In the genomic region with DNA sequence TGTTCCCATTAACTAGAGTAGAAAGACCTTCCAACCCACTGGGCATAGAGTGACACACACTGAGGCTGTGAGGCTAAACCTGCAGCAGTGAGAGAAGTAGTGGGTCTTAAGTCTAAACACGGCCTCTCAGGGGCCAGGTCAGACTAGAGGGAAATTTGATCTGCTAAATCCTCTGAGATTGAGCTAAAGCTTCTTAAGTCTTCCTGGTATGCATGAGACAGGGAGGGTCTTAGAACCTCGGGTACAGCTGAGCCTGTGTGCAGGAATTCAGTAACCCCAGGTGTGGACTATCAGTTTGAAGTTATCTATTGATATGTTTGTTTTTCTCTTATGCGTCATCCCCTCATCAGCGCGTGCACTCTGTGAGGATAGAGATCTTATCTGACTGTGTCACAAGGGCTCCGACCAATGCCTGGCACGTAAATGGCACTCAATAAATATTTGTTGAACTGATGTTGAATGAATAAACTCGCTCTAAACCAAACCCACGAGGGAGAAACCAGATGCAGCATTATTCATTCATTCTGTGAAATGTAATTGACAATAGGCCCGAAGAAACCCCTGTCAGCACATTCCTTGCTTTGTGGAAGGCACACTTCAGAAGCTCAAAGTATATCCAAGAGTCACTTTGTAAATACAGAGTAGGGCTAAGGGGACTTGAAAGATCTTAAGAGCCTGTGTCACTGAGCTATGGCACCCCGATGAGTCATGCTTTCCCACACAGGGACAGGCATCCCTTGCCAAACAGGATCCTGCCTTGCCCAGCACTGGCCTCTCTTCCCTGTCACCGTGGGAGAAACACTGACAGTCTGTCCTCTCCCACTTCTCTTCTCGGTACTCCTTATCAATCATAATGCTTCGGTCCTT, we compare ENCODE assay signal across 1 cellular context.
TF ChIP-seq lines count a peak whose summit lies in the region.

No MANE protein-coding gene starts in this region.

TF ChIP-seq in HepG2, 621 proteins besides CTCF, POLR2A, EP300 and RAD21 (continued from another document and continues in another):
- 0 out of 2 replicates have a peak, but pooled peaks have one; percentile 13 for TF ChIP-seq RNF2 (conservative IDR thresholded peaks at IDR 0.05; ENCODE audit: low read depth)
- 0 out of 2 replicates have a peak, but pooled peaks have one; percentile 24 for TF ChIP-seq ZMAT3 (CRISPR knock-in tag; conservative IDR thresholded peaks at IDR 0.05)
- no peak for TF ChIP-seq ZNF124 (CRISPR knock-in tag; IDR thresholded peaks at IDR 0.05)
- TF ChIP-seq NBN (conservative IDR thresholded peaks at IDR 0.05), result no peak
- no peak for TF ChIP-seq ZBTB7B (CRISPR knock-in tag; IDR thresholded peaks at IDR 0.05)
- TF ChIP-seq HNRNPLL (IDR thresholded peaks at IDR 0.05; ENCODE audit: low read depth, low read length, poor library complexity, severe bottlenecking), result no peak
- TF ChIP-seq, protein P1, sequence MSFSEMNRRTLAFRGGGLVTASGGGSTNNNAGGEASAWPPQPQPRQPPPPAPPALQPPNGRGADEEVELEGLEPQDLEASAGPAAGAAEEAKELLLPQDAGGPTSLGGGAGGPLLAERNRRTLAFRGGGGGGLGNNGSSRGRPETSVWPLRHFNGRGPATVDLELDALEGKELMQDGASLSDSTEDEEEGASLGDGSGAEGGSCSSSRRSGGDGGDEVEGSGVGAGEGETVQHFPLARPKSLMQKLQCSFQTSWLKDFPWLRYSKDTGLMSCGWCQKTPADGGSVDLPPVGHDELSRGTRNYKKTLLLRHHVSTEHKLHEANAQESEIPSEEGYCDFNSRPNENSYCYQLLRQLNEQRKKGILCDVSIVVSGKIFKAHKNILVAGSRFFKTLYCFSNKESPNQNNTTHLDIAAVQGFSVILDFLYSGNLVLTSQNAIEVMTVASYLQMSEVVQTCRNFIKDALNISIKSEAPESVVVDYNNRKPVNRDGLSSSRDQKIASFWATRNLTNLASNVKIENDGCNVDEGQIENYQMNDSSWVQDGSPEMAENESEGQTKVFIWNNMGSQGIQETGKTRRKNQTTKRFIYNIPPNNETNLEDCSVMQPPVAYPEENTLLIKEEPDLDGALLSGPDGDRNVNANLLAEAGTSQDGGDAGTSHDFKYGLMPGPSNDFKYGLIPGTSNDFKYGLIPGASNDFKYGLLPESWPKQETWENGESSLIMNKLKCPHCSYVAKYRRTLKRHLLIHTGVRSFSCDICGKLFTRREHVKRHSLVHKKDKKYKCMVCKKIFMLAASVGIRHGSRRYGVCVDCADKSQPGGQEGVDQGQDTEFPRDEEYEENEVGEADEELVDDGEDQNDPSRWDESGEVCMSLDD (CRISPR knock-in tag; IDR thresholded peaks at IDR 0.05; ENCODE audit: borderline replicate concordance), result no peak
- TF ChIP-seq ZNF431 (CRISPR knock-in tag; IDR thresholded peaks at IDR 0.05; ENCODE audit: borderline replicate concordance, low read depth), result no peak
- peak; percentile 57; the same call in 1 of the 2 replicates for TF ChIP-seq NFYC (CRISPR knock-in tag; IDR thresholded peaks at IDR 0.05)
- no peak for TF ChIP-seq FOXM1 (CRISPR knock-in tag; IDR thresholded peaks at IDR 0.05)
- peak; percentile 25; the same call in 1 of the 2 replicates for TF ChIP-seq KDM5A (IDR thresholded peaks at IDR 0.05; ENCODE audit: borderline replicate concordance, low read length)
- TF ChIP-seq ZNF670 (CRISPR knock-in tag; IDR thresholded peaks at IDR 0.05; ENCODE audit: borderline replicate concordance), result no peak
- TF ChIP-seq ZKSCAN1 (IDR thresholded peaks at IDR 0.05; ENCODE audit: low read length), result no peak
- TF ChIP-seq, protein P2, sequence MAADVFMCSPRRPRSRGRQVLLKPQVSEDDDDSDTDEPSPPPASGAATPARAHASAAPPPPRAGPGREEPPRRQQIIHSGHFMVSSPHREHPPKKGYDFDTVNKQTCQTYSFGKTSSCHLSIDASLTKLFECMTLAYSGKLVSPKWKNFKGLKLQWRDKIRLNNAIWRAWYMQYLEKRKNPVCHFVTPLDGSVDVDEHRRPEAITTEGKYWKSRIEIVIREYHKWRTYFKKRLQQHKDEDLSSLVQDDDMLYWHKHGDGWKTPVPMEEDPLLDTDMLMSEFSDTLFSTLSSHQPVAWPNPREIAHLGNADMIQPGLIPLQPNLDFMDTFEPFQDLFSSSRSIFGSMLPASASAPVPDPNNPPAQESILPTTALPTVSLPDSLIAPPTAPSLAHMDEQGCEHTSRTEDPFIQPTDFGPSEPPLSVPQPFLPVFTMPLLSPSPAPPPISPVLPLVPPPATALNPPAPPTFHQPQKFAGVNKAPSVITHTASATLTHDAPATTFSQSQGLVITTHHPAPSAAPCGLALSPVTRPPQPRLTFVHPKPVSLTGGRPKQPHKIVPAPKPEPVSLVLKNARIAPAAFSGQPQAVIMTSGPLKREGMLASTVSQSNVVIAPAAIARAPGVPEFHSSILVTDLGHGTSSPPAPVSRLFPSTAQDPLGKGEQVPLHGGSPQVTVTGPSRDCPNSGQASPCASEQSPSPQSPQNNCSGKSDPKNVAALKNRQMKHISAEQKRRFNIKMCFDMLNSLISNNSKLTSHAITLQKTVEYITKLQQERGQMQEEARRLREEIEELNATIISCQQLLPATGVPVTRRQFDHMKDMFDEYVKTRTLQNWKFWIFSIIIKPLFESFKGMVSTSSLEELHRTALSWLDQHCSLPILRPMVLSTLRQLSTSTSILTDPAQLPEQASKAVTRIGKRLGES (CRISPR knock-in tag; IDR thresholded peaks at IDR 0.05; ENCODE audit: borderline replicate concordance), result no peak
- peak; percentile 85; the same call in 1 of the 2 replicates for TF ChIP-seq FOSL1 (CRISPR knock-in tag; IDR thresholded peaks at IDR 0.05; ENCODE audit: borderline replicate concordance)
- TF ChIP-seq, protein P3, sequence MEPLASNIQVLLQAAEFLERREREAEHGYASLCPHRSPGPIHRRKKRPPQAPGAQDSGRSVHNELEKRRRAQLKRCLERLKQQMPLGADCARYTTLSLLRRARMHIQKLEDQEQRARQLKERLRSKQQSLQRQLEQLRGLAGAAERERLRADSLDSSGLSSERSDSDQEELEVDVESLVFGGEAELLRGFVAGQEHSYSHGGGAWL (CRISPR knock-in tag; IDR thresholded peaks at IDR 0.05), result no peak
- no peak for TF ChIP-seq ZNF879 (CRISPR knock-in tag; IDR thresholded peaks at IDR 0.05)
- TF ChIP-seq HNRNPL (IDR thresholded peaks at IDR 0.05; ENCODE audit: low read depth, low read length), result no peak
- no peak for TF ChIP-seq STAG1 (CRISPR knock-in tag; IDR thresholded peaks at IDR 0.05)
- no peak for TF ChIP-seq ZNF775 (CRISPR knock-in tag; IDR thresholded peaks at IDR 0.05; ENCODE audit: borderline replicate concordance)
- no peak for TF ChIP-seq NR3C1 (CRISPR knock-in tag; IDR thresholded peaks at IDR 0.05)
- TF ChIP-seq ZNF780A (CRISPR knock-in tag; IDR thresholded peaks at IDR 0.05), result no peak
- no peak for TF ChIP-seq SP1 (IDR thresholded peaks at IDR 0.05)
- TF ChIP-seq SP1 (CRISPR knock-in tag; IDR thresholded peaks at IDR 0.05), result no peak
- TF ChIP-seq, protein P4, sequence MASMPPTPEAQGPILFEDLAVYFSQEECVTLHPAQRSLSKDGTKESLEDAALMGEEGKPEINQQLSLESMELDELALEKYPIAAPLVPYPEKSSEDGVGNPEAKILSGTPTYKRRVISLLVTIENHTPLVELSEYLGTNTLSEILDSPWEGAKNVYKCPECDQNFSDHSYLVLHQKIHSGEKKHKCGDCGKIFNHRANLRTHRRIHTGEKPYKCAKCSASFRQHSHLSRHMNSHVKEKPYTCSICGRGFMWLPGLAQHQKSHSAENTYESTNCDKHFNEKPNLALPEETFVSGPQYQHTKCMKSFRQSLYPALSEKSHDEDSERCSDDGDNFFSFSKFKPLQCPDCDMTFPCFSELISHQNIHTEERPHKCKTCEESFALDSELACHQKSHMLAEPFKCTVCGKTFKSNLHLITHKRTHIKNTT (CRISPR knock-in tag; IDR thresholded peaks at IDR 0.05), result no peak
- TF ChIP-seq, protein P5, sequence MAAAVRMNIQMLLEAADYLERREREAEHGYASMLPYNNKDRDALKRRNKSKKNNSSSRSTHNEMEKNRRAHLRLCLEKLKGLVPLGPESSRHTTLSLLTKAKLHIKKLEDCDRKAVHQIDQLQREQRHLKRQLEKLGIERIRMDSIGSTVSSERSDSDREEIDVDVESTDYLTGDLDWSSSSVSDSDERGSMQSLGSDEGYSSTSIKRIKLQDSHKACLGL (CRISPR knock-in tag; IDR thresholded peaks at IDR 0.05), result no peak
- no peak for TF ChIP-seq ZNF550 (CRISPR knock-in tag; IDR thresholded peaks at IDR 0.05; ENCODE audit: borderline replicate concordance)
- no peak for TF ChIP-seq ZNF83 (CRISPR knock-in tag; IDR thresholded peaks at IDR 0.05; ENCODE audit: borderline replicate concordance)
- TF ChIP-seq, protein P6, sequence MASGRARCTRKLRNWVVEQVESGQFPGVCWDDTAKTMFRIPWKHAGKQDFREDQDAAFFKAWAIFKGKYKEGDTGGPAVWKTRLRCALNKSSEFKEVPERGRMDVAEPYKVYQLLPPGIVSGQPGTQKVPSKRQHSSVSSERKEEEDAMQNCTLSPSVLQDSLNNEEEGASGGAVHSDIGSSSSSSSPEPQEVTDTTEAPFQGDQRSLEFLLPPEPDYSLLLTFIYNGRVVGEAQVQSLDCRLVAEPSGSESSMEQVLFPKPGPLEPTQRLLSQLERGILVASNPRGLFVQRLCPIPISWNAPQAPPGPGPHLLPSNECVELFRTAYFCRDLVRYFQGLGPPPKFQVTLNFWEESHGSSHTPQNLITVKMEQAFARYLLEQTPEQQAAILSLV (CRISPR knock-in tag; IDR thresholded peaks at IDR 0.05; ENCODE audit: borderline replicate concordance), result no peak
- no peak for TF ChIP-seq ZSCAN30 (CRISPR knock-in tag; IDR thresholded peaks at IDR 0.05)
- TF ChIP-seq ZNF839 (CRISPR knock-in tag; IDR thresholded peaks at IDR 0.05; ENCODE audit: borderline replicate concordance), result no peak
- TF ChIP-seq ZNF782 (CRISPR knock-in tag; IDR thresholded peaks at IDR 0.05; ENCODE audit: borderline replicate concordance), result no peak
- TF ChIP-seq ZNF251 (CRISPR knock-in tag; IDR thresholded peaks at IDR 0.05), result no peak
- no peak for TF ChIP-seq ZNF234 (CRISPR knock-in tag; conservative IDR thresholded peaks at IDR 0.05)
- TF ChIP-seq, protein P7, sequence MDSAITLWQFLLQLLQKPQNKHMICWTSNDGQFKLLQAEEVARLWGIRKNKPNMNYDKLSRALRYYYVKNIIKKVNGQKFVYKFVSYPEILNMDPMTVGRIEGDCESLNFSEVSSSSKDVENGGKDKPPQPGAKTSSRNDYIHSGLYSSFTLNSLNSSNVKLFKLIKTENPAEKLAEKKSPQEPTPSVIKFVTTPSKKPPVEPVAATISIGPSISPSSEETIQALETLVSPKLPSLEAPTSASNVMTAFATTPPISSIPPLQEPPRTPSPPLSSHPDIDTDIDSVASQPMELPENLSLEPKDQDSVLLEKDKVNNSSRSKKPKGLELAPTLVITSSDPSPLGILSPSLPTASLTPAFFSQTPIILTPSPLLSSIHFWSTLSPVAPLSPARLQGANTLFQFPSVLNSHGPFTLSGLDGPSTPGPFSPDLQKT (CRISPR knock-in tag; IDR thresholded peaks at IDR 0.05; ENCODE audit: borderline replicate concordance), result no peak
- TF ChIP-seq, protein P8, sequence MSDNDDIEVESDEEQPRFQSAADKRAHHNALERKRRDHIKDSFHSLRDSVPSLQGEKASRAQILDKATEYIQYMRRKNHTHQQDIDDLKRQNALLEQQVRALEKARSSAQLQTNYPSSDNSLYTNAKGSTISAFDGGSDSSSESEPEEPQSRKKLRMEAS (IDR thresholded peaks at IDR 0.05), result 0 out of 2 replicates have a peak, but pooled peaks have one; percentile 30
- TF ChIP-seq, protein P9, sequence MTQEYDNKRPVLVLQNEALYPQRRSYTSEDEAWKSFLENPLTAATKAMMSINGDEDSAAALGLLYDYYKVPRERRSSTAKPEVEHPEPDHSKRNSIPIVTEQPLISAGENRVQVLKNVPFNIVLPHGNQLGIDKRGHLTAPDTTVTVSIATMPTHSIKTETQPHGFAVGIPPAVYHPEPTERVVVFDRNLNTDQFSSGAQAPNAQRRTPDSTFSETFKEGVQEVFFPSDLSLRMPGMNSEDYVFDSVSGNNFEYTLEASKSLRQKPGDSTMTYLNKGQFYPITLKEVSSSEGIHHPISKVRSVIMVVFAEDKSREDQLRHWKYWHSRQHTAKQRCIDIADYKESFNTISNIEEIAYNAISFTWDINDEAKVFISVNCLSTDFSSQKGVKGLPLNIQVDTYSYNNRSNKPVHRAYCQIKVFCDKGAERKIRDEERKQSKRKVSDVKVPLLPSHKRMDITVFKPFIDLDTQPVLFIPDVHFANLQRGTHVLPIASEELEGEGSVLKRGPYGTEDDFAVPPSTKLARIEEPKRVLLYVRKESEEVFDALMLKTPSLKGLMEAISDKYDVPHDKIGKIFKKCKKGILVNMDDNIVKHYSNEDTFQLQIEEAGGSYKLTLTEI (CRISPR knock-in tag; conservative IDR thresholded peaks at IDR 0.05), result no peak
- TF ChIP-seq MAFF (IDR thresholded peaks at IDR 0.05; ENCODE audit: low read depth, low read length), result peak; percentile 92
- TF ChIP-seq, protein P10, sequence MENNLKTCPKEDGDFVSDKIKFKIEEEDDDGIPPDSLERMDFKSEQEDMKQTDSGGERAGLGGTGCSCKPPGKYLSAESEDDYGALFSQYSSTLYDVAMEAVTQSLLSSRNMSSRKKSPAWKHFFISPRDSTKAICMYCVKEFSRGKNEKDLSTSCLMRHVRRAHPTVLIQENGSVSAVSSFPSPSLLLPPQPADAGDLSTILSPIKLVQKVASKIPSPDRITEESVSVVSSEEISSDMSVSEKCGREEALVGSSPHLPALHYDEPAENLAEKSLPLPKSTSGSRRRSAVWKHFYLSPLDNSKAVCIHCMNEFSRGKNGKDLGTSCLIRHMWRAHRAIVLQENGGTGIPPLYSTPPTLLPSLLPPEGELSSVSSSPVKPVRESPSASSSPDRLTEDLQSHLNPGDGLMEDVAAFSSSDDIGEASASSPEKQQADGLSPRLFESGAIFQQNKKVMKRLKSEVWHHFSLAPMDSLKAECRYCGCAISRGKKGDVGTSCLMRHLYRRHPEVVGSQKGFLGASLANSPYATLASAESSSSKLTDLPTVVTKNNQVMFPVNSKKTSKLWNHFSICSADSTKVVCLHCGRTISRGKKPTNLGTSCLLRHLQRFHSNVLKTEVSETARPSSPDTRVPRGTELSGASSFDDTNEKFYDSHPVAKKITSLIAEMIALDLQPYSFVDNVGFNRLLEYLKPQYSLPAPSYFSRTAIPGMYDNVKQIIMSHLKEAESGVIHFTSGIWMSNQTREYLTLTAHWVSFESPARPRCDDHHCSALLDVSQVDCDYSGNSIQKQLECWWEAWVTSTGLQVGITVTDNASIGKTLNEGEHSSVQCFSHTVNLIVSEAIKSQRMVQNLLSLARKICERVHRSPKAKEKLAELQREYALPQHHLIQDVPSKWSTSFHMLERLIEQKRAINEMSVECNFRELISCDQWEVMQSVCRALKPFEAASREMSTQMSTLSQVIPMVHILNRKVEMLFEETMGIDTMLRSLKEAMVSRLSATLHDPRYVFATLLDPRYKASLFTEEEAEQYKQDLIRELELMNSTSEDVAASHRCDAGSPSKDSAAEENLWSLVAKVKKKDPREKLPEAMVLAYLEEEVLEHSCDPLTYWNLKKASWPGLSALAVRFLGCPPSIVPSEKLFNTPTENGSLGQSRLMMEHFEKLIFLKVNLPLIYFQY (CRISPR knock-in tag; IDR thresholded peaks at IDR 0.05; ENCODE audit: borderline replicate concordance), result no peak
- TF ChIP-seq ZNF44 (CRISPR knock-in tag; IDR thresholded peaks at IDR 0.05), result no peak
- no peak; the same call in 1 of the 2 replicates for TF ChIP-seq ZNF7 (CRISPR knock-in tag; IDR thresholded peaks at IDR 0.05)
- no peak for TF ChIP-seq ZNF703 (CRISPR knock-in tag; IDR thresholded peaks at IDR 0.05; ENCODE audit: borderline replicate concordance)
- TF ChIP-seq ATF7 (IDR thresholded peaks at IDR 0.05), result no peak
- TF ChIP-seq ATF7 (CRISPR knock-in tag; IDR thresholded peaks at IDR 0.05), result no peak
- TF ChIP-seq FOXO1 (CRISPR knock-in tag; IDR thresholded peaks at IDR 0.05), result no peak; the same call in 1 of the 2 replicates
- TF ChIP-seq, protein P11, sequence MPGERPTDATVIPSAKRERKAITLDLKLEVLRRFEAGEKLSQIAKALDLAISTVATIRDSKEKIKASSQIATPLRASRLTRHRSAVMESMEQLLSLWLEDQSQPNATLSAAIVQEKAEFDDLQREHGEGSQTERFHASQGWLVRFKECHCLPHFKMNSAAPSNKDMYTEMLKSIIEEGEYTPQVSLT (CRISPR knock-in tag; IDR thresholded peaks at IDR 0.05; ENCODE audit: borderline replicate concordance, low read depth), result no peak
